8 cellular contexts compared by ENCODE assay signal in the genomic region with DNA sequence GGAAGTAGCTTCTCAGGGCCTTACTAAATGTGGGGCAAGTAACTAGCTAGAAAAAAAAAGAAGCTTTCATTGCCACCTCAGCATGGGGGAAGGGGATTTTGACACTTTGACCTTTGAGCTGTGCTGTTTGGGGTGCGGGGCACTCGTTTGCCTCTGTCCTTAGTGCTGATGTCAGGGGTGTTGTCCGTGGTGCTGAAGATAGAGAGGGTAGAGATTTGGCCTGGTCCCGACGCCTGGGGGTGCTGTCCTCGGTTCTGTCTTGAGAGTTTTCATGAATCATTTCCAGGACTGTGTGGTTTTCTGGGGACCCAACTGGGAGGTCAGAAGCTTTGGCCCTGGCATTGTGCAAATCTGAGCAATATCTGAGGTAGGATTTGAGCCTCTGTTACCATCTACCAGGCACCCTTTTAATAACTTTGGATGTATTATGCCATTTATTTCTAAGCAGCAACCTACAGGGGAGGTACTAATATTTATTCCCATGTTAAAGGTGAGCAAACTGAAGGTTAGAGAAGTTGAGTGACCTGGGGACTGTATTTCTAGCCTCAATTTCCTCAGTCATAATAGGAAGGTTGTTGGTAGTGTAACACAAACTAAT.
DNase-seq lines count a peak whose midpoint lies in the region; ATAC-seq and TF ChIP-seq lines count a peak whose summit lies in the region.

No MANE protein-coding gene starts in this region.

- no peaks in the 10 kb centered on the region for H4K20me1 ChIP-seq in hepatocyte (ENCODE audit: insufficient read depth, poor library complexity, severe bottlenecking)

- no peak overlapping the region for H3K4me2 ChIP-seq in hepatocyte

- H2AFZ ChIP-seq in hepatocyte, result no peak overlapping the region

- H3K4me3 ChIP-seq in Jurkat, Clone E6-1 (ENCODE audit: low read length), result no peak overlapping the region
- H3K4me3 ChIP-seq in hepatocyte (no peak overlapping the region), upper lobe of right lung (no peak overlapping the region)

- no peaks in the 10 kb centered on the region for H3K36me3 ChIP-seq in hepatocyte (replicated peaks; ENCODE audit: insufficient read depth, low read depth)
- H3K36me3 ChIP-seq in upper lobe of right lung, result no peaks in the 10 kb centered on the region

- H3K27me3 ChIP-seq in hepatocyte (no peaks in the 10 kb centered on the region), upper lobe of right lung (no peaks in the 10 kb centered on the region)

- no peaks in the 10 kb centered on the region for H3K4me1 ChIP-seq in hepatocyte (ENCODE audit: insufficient read depth)
- H3K4me1 ChIP-seq in upper lobe of right lung, result no peaks in the 10 kb centered on the region

- intact Hi-C loops in upper lobe of right lung (cut with DNase I), result no loop called here

- peak; percentile 53 for DNase-seq in CD1c-positive myeloid dendritic cell (ENCODE audit: extremely low spot score)
- peak; percentile 50 for DNase-seq in Jurkat, Clone E6-1 (ENCODE audit: low read depth, low spot score)
- DNase-seq in activated CD4-positive, alpha-beta T cell treated with anti-CD3 and anti-CD28 coated beads, Interleukin-2, amount 50 U/mL, for 4 hours, result peak; percentile 4 to 7
- peak; percentile 68 for DNase-seq in hepatocyte (ENCODE audit: low spot score)
- DNase-seq in upper lobe of right lung, result no peak

- H3K27ac ChIP-seq in hepatocyte (no peak overlapping the region), upper lobe of right lung (no peak overlapping the region)

- ATAC-seq in upper lobe of right lung (peak; percentile 67), GM18868 (IDR thresholded peaks at IDR 0.05; ENCODE audit: unreplicated experiment) (no peak), GM19397 (IDR thresholded peaks at IDR 0.05; ENCODE audit: unreplicated experiment) (no peak), GM21576 (IDR thresholded peaks at IDR 0.05; ENCODE audit: unreplicated experiment) (no peak)

- TF ChIP-seq CTCF in hepatocyte (IDR thresholded peaks at IDR 0.05; ENCODE audit: poor library complexity) (peak; percentile 4), upper lobe of right lung (IDR thresholded peaks at IDR 0.05) (no peak)

- H3K9me3 ChIP-seq in hepatocyte (ENCODE audit: low read depth) (no peaks in the 10 kb centered on the region), upper lobe of right lung (no peaks in the 10 kb centered on the region)

- no peaks in the 10 kb centered on the region for H3K9me2 ChIP-seq in hepatocyte (replicated peaks; ENCODE audit: insufficient read depth)

- H3K79me2 ChIP-seq in hepatocyte, result no peaks in the 10 kb centered on the region

- under 1% methylated on average over 6 of the region's 6 CpGs for WGBS in hepatocyte (ENCODE audit: low lambda C conversion rate, missing lambda C conversion rate)
